ENCODE assay signal across 17 cellular contexts in genomic region chr17:299546-299945, GRCh38. TPM values are rescaled to one million over a fixed set of nuclear protein-coding genes. Genes with fewer than 3 reads are reported as not detected.
DNase-seq lines count a peak whose midpoint lies in the region; ATAC-seq and TF ChIP-seq lines count a peak whose summit lies in the region.
"Had no signal": no experiment of that assay in that cellular context is flagged by ENCODE, and none has a peak within 500 bp of the region (broad histone marks: within the 10 kb centered on the region; RNA-seq: fewer than 3 reads in every experiment).

No MANE protein-coding gene starts in this region.

- H3K18ac ChIP-seq in neuronal stem cell (ENCODE audit: low read length) = no peak overlapping the region

- H3K4me2 ChIP-seq in neuronal stem cell (ENCODE audit: insufficient read depth, low read length, poor library complexity, severe bottlenecking) = no peak overlapping the region
- H3K4me2 ChIP-seq: KMS-11 had no signal

- ATAC-seq in naive thymus-derived CD8-positive, alpha-beta T cell = no peak
- ATAC-seq: Panc1 had no signal

- WGBS in neuronal stem cell (ENCODE audit: extremely low coverage in 2 of 2, insufficient read length in 2 of 2, insufficient replicate concordance in 1 of 2), 2 donors = no CpG with 5 or more reads among the region's 23 CpGs

- POLR2A ChIA-PET in naive thymus-derived CD8-positive, alpha-beta T cell (lab: Charles Lee) = no interaction called here
- POLR2A ChIA-PET in activated CD4-positive, alpha-beta memory T cell treated with anti-CD3 and anti-CD28 coated beads for 36 hours (lab: Charles Lee) = no interaction called here

- no peak overlapping the region for H2BK120ac ChIP-seq in neuronal stem cell (ENCODE audit: low read depth, low read length)

- no peak overlapping the region for H3K27ac Mint-ChIP-seq in naive thymus-derived CD8-positive, alpha-beta T cell
- no peak overlapping the region for H3K27ac Mint-ChIP-seq in activated CD4-positive, alpha-beta memory T cell treated with anti-CD3 and anti-CD28 coated beads for 36 hours

- no peaks in the 10 kb centered on the region for H3K79me1 ChIP-seq in neuronal stem cell (ENCODE audit: low read depth, low read length)

- H2BK15ac ChIP-seq in neuronal stem cell (ENCODE audit: low read length) = peak overlapping the region; percentile 45

- H3K9me3 ChIP-seq in neuronal stem cell (replicated peaks in 1 of 2; ENCODE audit: control insufficient read depth in 2 of 2, insufficient read depth in 1 of 2, low read depth in 1 of 2, low read length in 2 of 2) = no peaks in the 10 kb centered on the region
- no peaks in the 10 kb centered on the region for H3K9me3 ChIP-seq in uterus
- H3K9me3 ChIP-seq: MG63 had no signal

- CTCF ChIA-PET in activated CD4-positive, alpha-beta memory T cell treated with anti-CD3 and anti-CD28 coated beads for 36 hours (lab: Charles Lee) = no interaction called here

- H3K27me3 ChIP-seq in neuronal stem cell (ENCODE audit: control insufficient read depth in 3 of 3, insufficient read depth in 3 of 3, low read depth in 1 of 3, low read length in 3 of 3) (no peaks in the 10 kb centered on the region), uterus (no peaks in the 10 kb centered on the region)
- H3K27me3 ChIP-seq: MG63 had no signal

- no peak overlapping the region for H3K23ac ChIP-seq in neuronal stem cell (ENCODE audit: low read depth, low read length, poor library complexity)

- peaks cover 0 to 1% (median 0%) of the 10 kb centered on the region in 3 donors for H3K36me3 Mint-ChIP-seq in naive thymus-derived CD8-positive, alpha-beta T cell
- H3K36me3 Mint-ChIP-seq in activated CD4-positive, alpha-beta memory T cell treated with anti-CD3 and anti-CD28 coated beads for 36 hours = no peaks in the 10 kb centered on the region

- no peak overlapping the region for H4K8ac ChIP-seq in neuronal stem cell (ENCODE audit: low read depth, low read length)

- H3K4me3 ChIP-seq in neuronal stem cell (ENCODE audit: low read length in 2 of 2) (no peak overlapping the region), uterus (no peak overlapping the region)
- H3K4me3 ChIP-seq: MG63 had no signal

- no peaks in the 10 kb centered on the region for H3K9me3 Mint-ChIP-seq in naive thymus-derived CD8-positive, alpha-beta T cell
- no peaks in the 10 kb centered on the region for H3K9me3 Mint-ChIP-seq in activated CD4-positive, alpha-beta memory T cell treated with anti-CD3 and anti-CD28 coated beads for 36 hours

- H2BK12ac ChIP-seq in neuronal stem cell (ENCODE audit: low read length) = peak overlapping the region; percentile 58

- H3K4ac ChIP-seq in neuronal stem cell (ENCODE audit: low read length) = no peak overlapping the region

- H2BK5ac ChIP-seq in neuronal stem cell (ENCODE audit: low read length) = no peak overlapping the region

- no peak for TF ChIP-seq CTCF in uterus (IDR thresholded peaks at IDR 0.05)

- peak; percentile 3 for DNase-seq in activated naive CD4-positive, alpha-beta T cell treated with anti-CD3 and anti-CD28 coated beads, Interleukin-2, amount 50 U/mL, for 16 hours
- DNase-seq in activated naive CD4-positive, alpha-beta T cell (lab: John Stamatoyannopoulos, UW) = no peak
- peak; percentile 33 for DNase-seq in cardiac septum (ENCODE audit: low spot score)
- no peak for DNase-seq in neuronal stem cell (ENCODE audit: low spot score)
- DNase-seq in uterus = peak in 1 of 2 donors; percentile 37
- no peak for DNase-seq in naive thymus-derived CD8-positive, alpha-beta T cell
- no peak for DNase-seq in NCI-H146 (lab: John Stamatoyannopoulos, UW)
- DNase-seq in activated CD4-positive, alpha-beta memory T cell treated with anti-CD3 and anti-CD28 coated beads for 36 hours = no peak
- DNase-seq: DMS 273 treated with DMSO at 0.1 percent for 48 hours, MG63, NCI-H1105, NCI-H187, NCI-H774, SHP77 treated with DMSO at 0.1 percent for 48 hours had no signal

- H3K4me1 ChIP-seq in neuronal stem cell (ENCODE audit: control insufficient read depth in 2 of 2, insufficient read depth in 1 of 2, low read depth in 1 of 2, low read length in 2 of 2) (peaks cover 11 to 15% of the 10 kb centered on the region in 2 donors), uterus (no peaks in the 10 kb centered on the region)

- H3K9ac ChIP-seq in neuronal stem cell (ENCODE audit: low read depth, low read length, poor library complexity) = no peak overlapping the region
- H3K9ac ChIP-seq: KMS-11 had no signal

- H3K27me3 Mint-ChIP-seq in naive thymus-derived CD8-positive, alpha-beta T cell = peaks cover 0 to 27% (median 0%) of the 10 kb centered on the region in 5 donors
- peaks cover 2% of the 10 kb centered on the region for H3K27me3 Mint-ChIP-seq in activated CD4-positive, alpha-beta memory T cell treated with anti-CD3 and anti-CD28 coated beads for 36 hours

- H2AFZ ChIP-seq in neuronal stem cell (ENCODE audit: low read length) = no peak overlapping the region

- H3K4me1 Mint-ChIP-seq in naive thymus-derived CD8-positive, alpha-beta T cell = peaks cover 0 to 7% (median under 1%) of the 10 kb centered on the region in 4 donors
- no peaks in the 10 kb centered on the region for H3K4me1 Mint-ChIP-seq in activated CD4-positive, alpha-beta memory T cell treated with anti-CD3 and anti-CD28 coated beads for 36 hours (ENCODE audit: low read depth)

- H3K27ac ChIP-seq in neuronal stem cell (replicated peaks; ENCODE audit: low read length) = no peak overlapping the region
- peak overlapping the region; percentile 44 to 58 for H3K27ac ChIP-seq in uterus
- H3K27ac ChIP-seq: 22Rv1, KMS-11 had no signal

- intact Hi-C loops in cardiac septum (cut with DNase I) = no loop called here
- intact Hi-C loops in uterus (cut with DNase I; ENCODE audit: low total_unique reads) = no loop called here
- intact Hi-C loops in activated CD4-positive, alpha-beta memory T cell treated with anti-CD3 and anti-CD28 coated beads for 36 hours (cut with micrococcal nuclease) = no loop called here

- H4K91ac ChIP-seq in neuronal stem cell (ENCODE audit: low read depth, low read length, poor library complexity) = no peak overlapping the region

- peak overlapping the region; percentile 21 for H3K14ac ChIP-seq in neuronal stem cell (ENCODE audit: low read length)

- no peak overlapping the region for H3K4me3 Mint-ChIP-seq in naive thymus-derived CD8-positive, alpha-beta T cell
- H3K4me3 Mint-ChIP-seq in activated CD4-positive, alpha-beta memory T cell treated with anti-CD3 and anti-CD28 coated beads for 36 hours = no peak overlapping the region

- no peaks in the 10 kb centered on the region for H3K36me3 ChIP-seq in neuronal stem cell (replicated peaks in 1 of 2; ENCODE audit: control insufficient read depth in 2 of 2, insufficient read depth in 2 of 2, low read length in 2 of 2)
- no peaks in the 10 kb centered on the region for H3K36me3 ChIP-seq in uterus
- H3K36me3 ChIP-seq: MG63 had no signal

- no peak for TF ChIP-seq POLR2A in uterus (IDR thresholded peaks at IDR 0.05)

- peak overlapping the region; percentile 88 for H2AK5ac ChIP-seq in neuronal stem cell (ENCODE audit: low read depth, low read length)

RNA-seq across cellular contexts. Expression of gene RPH3AL, which starts 53.1 kb away (rescaled TPM):
- total RNA-seq in cardiac septum (5.5 TPM), uterus (10 to 100 TPM in 3 of 4 donors, 1 to 10 TPM in 1; 9.9 to 44.7 (median 21.5) TPM)
- 7.7 TPM for polyA plus RNA-seq in neuronal stem cell (2013, experiment 1 of 2)
- polyA plus RNA-seq in neuronal stem cell (2013, experiment 2 of 2) = 6.5 TPM
- total RNA-seq in naive thymus-derived CD8-positive, alpha-beta T cell = 10 to 100 TPM; 26.4 to 30.0 TPM
- 1 to 10 TPM; 1.9 to 5.7 (median 2.7) TPM for polyA plus RNA-seq in naive thymus-derived CD8-positive, alpha-beta T cell
- total RNA-seq in activated CD4-positive, alpha-beta memory T cell treated with anti-CD3 and anti-CD28 coated beads for 36 hours = 1 to 10 TPM; 1.7 to 3.0 TPM

Comparison
In these comparisons a context has a peak if more than half of its experiments do, and no peak if none do; other contexts are left out.
1. DNase-seq: peak in activated naive CD4-positive, alpha-beta T cell treated with anti-CD3 and anti-CD28 coated beads, Interleukin-2, amount 50 U/mL, for 16 hours (single experiment) and cardiac septum (single experiment); none in activated naive CD4-positive, alpha-beta T cell (0 of 4), neuronal stem cell (single experiment), naive thymus-derived CD8-positive, alpha-beta T cell (0 of 10), NCI-H146 (single experiment) and activated CD4-positive, alpha-beta memory T cell treated with anti-CD3 and anti-CD28 coated beads for 36 hours (single experiment).